17 cellular contexts compared by ENCODE assay signal in genomic region chr9:130779153-130779855, GRCh38. TPM values are rescaled to one million over a fixed set of nuclear protein-coding genes. Genes with fewer than 3 reads are reported as not detected.
DNase-seq lines count a peak whose midpoint lies in the region; ATAC-seq and TF ChIP-seq lines count a peak whose summit lies in the region.
"Had no signal": no experiment of that assay in that cellular context is flagged by ENCODE, and none has a peak within 500 bp of the region (broad histone marks: within the 10 kb centered on the region; RNA-seq: fewer than 3 reads in every experiment).

No MANE protein-coding gene starts in this region.

- no peak overlapping the region for H3K4me3 Mint-ChIP-seq in GM23338
- H3K4me3 Mint-ChIP-seq in CD4-positive, alpha-beta memory T cell: no peak overlapping the region
- H3K4me3 Mint-ChIP-seq: CD4-positive, alpha-beta T cell; effector memory CD8-positive, alpha-beta T cell; T-helper 1 cell treated with Interleukin-12 subunit alpha and Interleukin-12 subunit beta and Interleukin-4 antibody, amounts not matched to agents 30 μg/mL and 1 μg/mL, for 36 hours had no signal

- CTCF ChIA-PET in CD4-positive, alpha-beta memory T cell (lab: Charles Lee; ENCODE audit: partially characterized antibody): no interaction called here

- H3K4me1 ChIP-seq in GM23338 (ENCODE audit: insufficient read depth) (no peaks in the 10 kb centered on the region; the same call in 1 of the 2 replicates), stomach (peaks cover 14 to 57% (median 34%) of the 10 kb centered on the region in 4 donors)
- H3K4me1 ChIP-seq in CD4-positive, alpha-beta memory T cell (ENCODE audit: insufficient read depth, low read length): no peaks in the 10 kb centered on the region

- H2AFZ ChIP-seq in GM23338: no peak overlapping the region
- H2AFZ ChIP-seq: PC-9 had no signal

- peaks cover 43% of the 10 kb centered on the region for H3K79me2 ChIP-seq in GM23338 (replicated peaks; ENCODE audit: insufficient read depth)

- TF ChIP-seq POLR2A in stomach (IDR thresholded peaks at IDR 0.05): no peak

- no peak overlapping the region for H3K4me2 ChIP-seq in GM23338
- H3K4me2 ChIP-seq: PC-9 had no signal

- H3K27me3 ChIP-seq in GM23338 (ENCODE audit: insufficient read depth) (no peaks in the 10 kb centered on the region), stomach (no peaks in the 10 kb centered on the region)
- no peaks in the 10 kb centered on the region for H3K27me3 ChIP-seq in CD4-positive, alpha-beta memory T cell (ENCODE audit: insufficient read depth, low read length)

- H3K27ac ChIP-seq in GM23338 (ENCODE audit: low read depth): peak overlapping the region; percentile 10
- peak overlapping the region in 4 of 5 donors; percentile 82 to 94 (median 89) for H3K27ac ChIP-seq in stomach
- no peak overlapping the region for H3K27ac ChIP-seq in CD4-positive, alpha-beta memory T cell (ENCODE audit: low read depth, low read length)
- H3K27ac ChIP-seq: PC-9 had no signal

- peaks cover 10% of the 10 kb centered on the region for H3K27me3 Mint-ChIP-seq in GM23338 (ENCODE audit: insufficient read depth, low read depth, poor library complexity)
- no peaks in the 10 kb centered on the region for H3K27me3 Mint-ChIP-seq in CD4-positive, alpha-beta memory T cell
- H3K27me3 Mint-ChIP-seq: CD4-positive, alpha-beta T cell; effector memory CD8-positive, alpha-beta T cell had no signal

- H3F3A ChIP-seq in GM23338 (replicated peaks; ENCODE audit: low read depth): no peaks in the 10 kb centered on the region

- no peaks in the 10 kb centered on the region for H3K36me3 ChIP-seq in GM23338 (ENCODE audit: insufficient read depth)
- H3K36me3 ChIP-seq in stomach: no peaks in the 10 kb centered on the region
- no peaks in the 10 kb centered on the region for H3K36me3 ChIP-seq in CD4-positive, alpha-beta memory T cell (ENCODE audit: insufficient read depth, low read length)

- no peak for ATAC-seq in GM23338
- ATAC-seq in omental fat pad (ENCODE audit: low FRiP score): no peak
- ATAC-seq: effector memory CD8-positive, alpha-beta T cell had no signal

- intact Hi-C loops in stomach (cut with DNase I; ENCODE audit: low total_unique reads): no loop called here
- intact Hi-C loops in CD4-positive, alpha-beta memory T cell (cut with micrococcal nuclease): no loop called here

- H3K4me1 Mint-ChIP-seq in GM23338: peaks cover 11% of the 10 kb centered on the region
- peaks cover 8 to 23% (median 16%) of the 10 kb centered on the region in 4 donors for H3K4me1 Mint-ChIP-seq in CD4-positive, alpha-beta memory T cell

- H3K4me3 ChIP-seq in GM23338 (no peak overlapping the region), stomach (no peak overlapping the region)
- no peak overlapping the region for H3K4me3 ChIP-seq in CD4-positive, alpha-beta memory T cell (ENCODE audit: low read length in 2 of 2)
- H3K4me3 ChIP-seq: PC-9 had no signal

- no peak for TF ChIP-seq CTCF in GM23338 (conservative IDR thresholded peaks at IDR 0.05; ENCODE audit: low read depth in 2 of 2)
- no peak for TF ChIP-seq CTCF in stomach (IDR thresholded peaks at IDR 0.05)
- no peak for TF ChIP-seq CTCF in omental fat pad (IDR thresholded peaks at IDR 0.05)

- no peak for TF ChIP-seq EP300 in stomach (IDR thresholded peaks at IDR 0.05)

- no peaks in the 10 kb centered on the region for H3K9me2 ChIP-seq in GM23338 (ENCODE audit: insufficient read depth)

- H3K9me3 ChIP-seq in stomach: peaks cover 0 to 4% (median 0%) of the 10 kb centered on the region in 4 donors
- H3K9me3 ChIP-seq in CD4-positive, alpha-beta memory T cell (ENCODE audit: control insufficient read depth in 1 of 2, low read length in 2 of 2): no peaks in the 10 kb centered on the region

- H3K27ac Mint-ChIP-seq in GM23338: no peak overlapping the region
- no peak overlapping the region for H3K27ac Mint-ChIP-seq in CD4-positive, alpha-beta memory T cell
- H3K27ac Mint-ChIP-seq: CD4-positive, alpha-beta T cell; effector memory CD8-positive, alpha-beta T cell; T-helper 1 cell treated with Interleukin-12 subunit alpha and Interleukin-12 subunit beta and Interleukin-4 antibody, amounts not matched to agents 30 μg/mL and 1 μg/mL, for 36 hours had no signal

- DNase-seq in GM23338 (ENCODE audit: low spot score) (no peak), T1000 (lab: John Stamatoyannopoulos, UW) (peak; percentile 3), kidney tubule cell (ENCODE audit: low spot score) (peak; percentile 45), stomach (no peak), omental fat pad (ENCODE audit: low spot score) (no peak), NCI-H146 treated with DMSO at 0.1 percent for 48 hours (lab: John Stamatoyannopoulos, UW; ENCODE audit: unreplicated experiment) (no peak)
- DNase-seq in CD4-positive, alpha-beta memory T cell: no peak
- no peak for DNase-seq in effector CD8-positive, alpha-beta T cell (lab: John Stamatoyannopoulos, UW)
- DNase-seq: activated CD4-positive, alpha-beta T cell treated with anti-CD3 and anti-CD28 coated beads for 4 hours; aorta; CD4-positive, alpha-beta T cell; effector memory CD8-positive, alpha-beta T cell; hypothalamus; NCI-H1092; NCI-H345; PC-9 had no signal

- peaks cover 12% of the 10 kb centered on the region for H3K36me3 Mint-ChIP-seq in GM23338 (ENCODE audit: low read depth)
- peaks cover 3 to 14% of the 10 kb centered on the region in 2 donors for H3K36me3 Mint-ChIP-seq in CD4-positive, alpha-beta memory T cell

- WGBS in stomach, 5 donors: 68 to 73% (median 69%) methylated on average over 9 of the region's 9 CpGs

- peaks cover 20% of the 10 kb centered on the region for H3K9me3 Mint-ChIP-seq in GM23338
- peaks cover 0 to 8% (median 4%) of the 10 kb centered on the region in 8 donors for H3K9me3 Mint-ChIP-seq in CD4-positive, alpha-beta memory T cell
- H3K9me3 Mint-ChIP-seq: CD4-positive, alpha-beta T cell; effector memory CD8-positive, alpha-beta T cell had no signal

- POLR2A ChIA-PET in CD4-positive, alpha-beta memory T cell (lab: Charles Lee; ENCODE audit: partially characterized antibody): no interaction called here

- H4K20me1 ChIP-seq in GM23338 (replicated peaks; ENCODE audit: insufficient read depth): no peaks in the 10 kb centered on the region

TF ChIP-seq in GM23338, 12 proteins besides CTCF, POLR2A, EP300 and RAD21 (continues in another document):
- TF ChIP-seq ZNF331 (CRISPR knock-in tag; IDR thresholded peaks at IDR 0.05; ENCODE audit: low read depth) (no peak), REST (IDR thresholded peaks at IDR 0.05; ENCODE audit: unreplicated experiment) (no peak), ZNF114 (CRISPR knock-in tag; IDR thresholded peaks at IDR 0.05) (no peak), NANOG (IDR thresholded peaks at IDR 0.05; ENCODE audit: borderline replicate concordance) (no peak), STAT1 (IDR thresholded peaks at IDR 0.05; ENCODE audit: unreplicated experiment) (no peak), CREB1 (CRISPR knock-in tag; IDR thresholded peaks at IDR 0.05; ENCODE audit: low read depth) (no peak)

RNA-seq across cellular contexts. Expression of gene ABL1, which starts 55.8 kb away (rescaled TPM):
- 80.4 and 85.1 TPM in 2 replicates for total RNA-seq in GM23338 (2014; rRNA removed; shearing (Covaris generic))
- polyA plus RNA-seq in GM23338 (2016; fragmentation: Nextera tagmentation; extraction: Ambion mirVana) (20.7 and 23.4 TPM in 2 replicates), stomach (10 to 100 TPM; 19.0 to 34.2 (median 31.0) TPM)
- total RNA-seq in stomach (10 to 100 TPM; 36.2 to 95.9 (median 61.4) TPM), omental fat pad (10 to 100 TPM; 48.8 to 82.8 (median 75.3) TPM)
- 10 to 100 TPM; 31.6 to 34.4 TPM for total RNA-seq in CD4-positive, alpha-beta memory T cell
- 10 to 100 TPM in 1 of 2 donors, 1 to 10 TPM in 1; 3.2 to 14.4 TPM for polyA plus RNA-seq in CD4-positive, alpha-beta memory T cell

Comparison
In these comparisons a context has a peak if more than half of its experiments do, and no peak if none do; other contexts are left out.
1. DNase-seq: peak in T1000 (single experiment) and kidney tubule cell (single experiment); none in GM23338 (single experiment), stomach (single experiment), omental fat pad (single experiment), NCI-H146 treated with DMSO at 0.1 percent for 48 hours (single experiment), CD4-positive, alpha-beta memory T cell (0 of 5) and effector CD8-positive, alpha-beta T cell (single experiment).